In genomic region chr2:208311954-208312353, GRCh38 we compare ENCODE assay signal across 13 cellular contexts. TPM values are rescaled to one million over a fixed set of nuclear protein-coding genes. Genes with fewer than 3 reads are reported as not detected.
A peak's percentile ranks its signal among the peaks of the same experiment; 100 is the strongest.
DNase-seq lines count a peak whose midpoint lies in the region; ATAC-seq and TF ChIP-seq lines count a peak whose summit lies in the region.
"Had no signal": no experiment of that assay in that cellular context is flagged by ENCODE, and none has a peak within 500 bp of the region (broad histone marks: within the 10 kb centered on the region; RNA-seq: fewer than 3 reads in every experiment).

No MANE protein-coding gene starts in this region.

- BruUV-seq in A673 (replicated peaks; lab: Mats Ljungman, UMichigan) = no TSS peak

- ATAC-seq in GM18858 (IDR thresholded peaks at IDR 0.05; ENCODE audit: unreplicated experiment) (peak; percentile 61), HG02759 (IDR thresholded peaks at IDR 0.05; ENCODE audit: unreplicated experiment) (peak; percentile 67), psoas muscle (no peak)
- ATAC-seq: mucosa of descending colon, SK-N-SH treated with all-trans-retinoic acid at 6 μM for 48 hours had no signal

- H3K27me3 ChIP-seq in A673 (replicated peaks; ENCODE audit: insufficient read depth, low read depth, low read length, poor library complexity) (no peaks in the 10 kb centered on the region), psoas muscle (ENCODE audit: insufficient read depth in 3 of 3, low read length in 2 of 3) (no peaks in the 10 kb centered on the region), MM.1S (replicated peaks; ENCODE audit: insufficient read depth, low read length) (no peaks in the 10 kb centered on the region)

- H3F3A ChIP-seq in MM.1S (ENCODE audit: insufficient read depth, low read length) = no peaks in the 10 kb centered on the region

- H3K4me3 ChIP-seq in A673 (ENCODE audit: low read depth, low read length, poor library complexity, severe bottlenecking) (no peak overlapping the region), psoas muscle (no peak overlapping the region), MM.1S (ENCODE audit: low read length) (no peak overlapping the region)
- H3K4me3 ChIP-seq: mucosa of descending colon had no signal

- no peaks in the 10 kb centered on the region for H3K9me2 ChIP-seq in MM.1S (replicated peaks; ENCODE audit: insufficient read depth, low read length)

- WGBS in psoas muscle, 3 donors = 88 to 94% (median 91%) methylated on average over 4 of the region's 4 CpGs

- H3K36me3 ChIP-seq in A673 (ENCODE audit: insufficient read depth, low read length, poor library complexity, severe bottlenecking) (peaks cover 10% of the 10 kb centered on the region), psoas muscle (ENCODE audit: insufficient read depth in 1 of 2, low read depth in 1 of 2) (peaks cover 0 to 48% of the 10 kb centered on the region in 2 donors), MM.1S (replicated peaks; ENCODE audit: insufficient read depth, low read length) (no peaks in the 10 kb centered on the region; the same call in 1 of the 2 replicates)

- H2AFZ ChIP-seq in MM.1S (ENCODE audit: low read length) = no peak overlapping the region

- H3K4me1 ChIP-seq in A673 (ENCODE audit: insufficient read depth, low read length, poor library complexity, severe bottlenecking) (no peaks in the 10 kb centered on the region), psoas muscle (no peaks in the 10 kb centered on the region), MM.1S (ENCODE audit: low read length) (no peaks in the 10 kb centered on the region)

- H3K9ac ChIP-seq in MM.1S (ENCODE audit: low read length) = no peak overlapping the region

- TF ChIP-seq CTCF in A673 (conservative IDR thresholded peaks at IDR 0.05; ENCODE audit: low read depth, low read length) (no peak), psoas muscle (IDR thresholded peaks at IDR 0.05) (no peak), MM.1S (IDR thresholded peaks at IDR 0.05; ENCODE audit: low read length) (no peak)

- intact Hi-C loops in A673 (cut with micrococcal nuclease; ENCODE audit: unreplicated experiment) = no loop called here
- intact Hi-C loops in psoas muscle (cut with DNase I) = no loop called here

- POLR2A ChIA-PET in A673 (lab: Charles Lee; ENCODE audit: low non-redundant PET) = no interaction called here

- H3K27ac ChIP-seq in A673 (ENCODE audit: low read depth, low read length, poor library complexity, severe bottlenecking) (no peak overlapping the region), psoas muscle (no peak overlapping the region), MM.1S (ENCODE audit: low read length) (no peak overlapping the region)

- DNase-seq in A673 (ENCODE audit: low spot score) (peak; percentile 7), LHCN-M2 (ENCODE audit: low read depth) (peak; percentile 1), psoas muscle (no peak), MM.1S (no peak), NCI-H2196 (lab: John Stamatoyannopoulos, UW; ENCODE audit: unreplicated experiment) (no peak)
- DNase-seq in activated CD4-positive, alpha-beta T cell treated with anti-CD3 and anti-CD28 coated beads for 48 hours = no peak
- DNase-seq: activated effector memory CD4-positive, alpha-beta T cell treated with Interleukin-2 at 50 U/mL for 16 hours; mucosa of descending colon; NCI-H1105; stimulated activated CD4-positive, alpha-beta T cell treated with anti-CD3 and anti-CD28 coated beads, Interleukin-4, amount 100 ng/mL, for 1 hour had no signal

- no peaks in the 10 kb centered on the region for H3K79me2 ChIP-seq in MM.1S (ENCODE audit: low read length)

- no peaks in the 10 kb centered on the region for H3K9me3 ChIP-seq in A673 (ENCODE audit: low read depth, low read length, poor library complexity, severe bottlenecking)
- H3K9me3 ChIP-seq in psoas muscle = no peaks in the 10 kb centered on the region
- no peaks in the 10 kb centered on the region for H3K9me3 ChIP-seq in MM.1S (replicated peaks; ENCODE audit: insufficient read depth, low read length)
- H3K9me3 ChIP-seq: mucosa of descending colon had no signal

- CTCF ChIA-PET in A673 (lab: Charles Lee) = no interaction called here

- H4K20me1 ChIP-seq in MM.1S (ENCODE audit: insufficient read depth, low read length) = no peaks in the 10 kb centered on the region

- no peak overlapping the region for H3K4me2 ChIP-seq in MM.1S (ENCODE audit: low read depth, low read length)

RNA-seq across cellular contexts. Expression of gene PIKFYVE, which starts 45.9 kb away (rescaled TPM):
- total RNA-seq in A673 (2021) (28.8 and 32.1 TPM in 2 replicates), LHCN-M2 (2014; rRNA removed) (17.2 and 20.9 TPM in 2 replicates), psoas muscle (10 to 100 TPM; 12.0 to 14.2 (median 13.5) TPM)
- 2.9 TPM for polyA plus RNA-seq in LHCN-M2 (2012)
- 1 to 10 TPM; 2.8 to 8.8 (median 2.9) TPM for polyA plus RNA-seq in psoas muscle

RNA-seq across cellular contexts. Expression of gene IDH1, which starts 57.1 kb away (rescaled TPM):
- 191 and 196 TPM in 2 replicates for total RNA-seq in A673 (2021)
- 73.2 and 86.5 TPM in 2 replicates for total RNA-seq in LHCN-M2 (2014; rRNA removed)
- polyA plus RNA-seq in LHCN-M2 (2012) = 55.3 TPM
- 10 to 100 TPM in 3 of 4 donors, 1 to 10 TPM in 1; 9.7 to 18.0 (median 13.3) TPM for total RNA-seq in psoas muscle
- 10 to 100 TPM in 2 of 3 donors, 1 to 10 TPM in 1; 9.7 to 42.6 (median 17.9) TPM for polyA plus RNA-seq in psoas muscle

Comparison
In these comparisons a context has a peak if more than half of its experiments do, and no peak if none do; other contexts are left out.
1. DNase-seq: peak in A673 (single experiment) and LHCN-M2 (single experiment); none in psoas muscle (0 of 2), MM.1S (single experiment), activated CD4-positive, alpha-beta T cell treated with anti-CD3 and anti-CD28 coated beads for 48 hours (single experiment) and NCI-H2196 (single experiment).
2. ATAC-seq: peak in GM18858 (single experiment) and HG02759 (single experiment); none in psoas muscle (0 of 4).